ENCODE assay signal across 20 cellular contexts in the genomic region with DNA sequence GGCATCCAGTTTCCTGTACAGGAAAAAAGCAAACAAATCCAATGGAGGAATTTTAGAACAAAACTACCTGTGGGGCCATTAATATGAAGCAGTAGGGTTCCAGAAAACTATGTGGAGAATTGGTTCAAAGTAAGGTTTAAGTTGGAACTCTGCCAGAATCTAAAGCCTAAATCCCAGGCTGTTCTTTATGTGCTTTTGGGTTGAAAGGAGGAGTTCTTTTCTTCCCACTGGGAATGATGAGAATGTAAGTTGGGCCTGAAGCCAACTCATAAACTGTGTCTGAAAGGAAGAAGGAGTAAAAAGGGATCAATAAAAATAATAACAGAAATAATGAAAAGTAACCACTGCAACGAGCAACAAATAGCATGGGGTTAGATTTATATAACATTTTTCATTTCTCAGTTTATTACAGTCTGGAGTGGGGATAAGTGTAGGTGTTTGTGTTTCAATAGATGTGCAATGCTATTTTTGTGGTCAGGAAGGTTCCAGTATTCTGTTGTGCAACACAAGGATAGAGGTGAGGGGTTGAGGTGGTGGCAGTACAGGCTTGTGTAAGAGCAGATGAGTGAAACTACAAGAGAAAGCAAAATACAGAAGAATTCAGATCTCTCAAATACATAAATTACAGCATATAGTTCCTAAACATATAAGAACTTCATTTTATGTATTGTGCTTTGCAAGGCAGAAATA.
DNase-seq lines count a peak whose midpoint lies in the region; ATAC-seq and TF ChIP-seq lines count a peak whose summit lies in the region.
"Had no signal": no experiment of that assay in that cellular context is flagged by ENCODE, and none has a peak within 500 bp of the region (broad histone marks: within the 10 kb centered on the region; RNA-seq: fewer than 3 reads in every experiment).

No MANE protein-coding gene starts in this region.

- H3K9me3 ChIP-seq in HEK293 (ENCODE audit: control insufficient read depth, insufficient read depth, low read depth, low read length), result no peaks in the 10 kb centered on the region
- H3K9me3 ChIP-seq in PC-9 (ENCODE audit: insufficient read depth, low read depth), result no peaks in the 10 kb centered on the region; the same call in 1 of the 2 replicates
- H3K9me3 ChIP-seq: SJSA1 had no signal

- H3K4me2 ChIP-seq in PC-9, result peak overlapping the region; percentile 25

- DNase-seq in PC-9 (peak in 1 of 2 experiments; percentile 44), fibroblast of villous mesenchyme (ENCODE audit: low read depth) (peak; percentile 68), sciatic nerve (ENCODE audit: low spot score) (no peak)
- DNase-seq in activated CD4-positive, alpha-beta T cell treated with anti-CD3 and anti-CD28 coated beads, Interleukin-2, amount 10 ng/mL, durations not matched to agents 24 days and 14 days, result no peak
- DNase-seq in activated CD8-positive, alpha-beta memory T cell treated with anti-CD3 and anti-CD28 coated beads, Interleukin-2, amount 50 U/mL, for 4 hours, result no peak
- DNase-seq: ACHN; CD4-positive, alpha-beta T cell; DND-41; GF-D8; GOT3; HFFc6; NCI-H1417 treated with DMSO at 0.1 percent for 48 hours; NCI-H2029 treated with DMSO at 0.1 percent for 48 hours; NCI-H345; NCI-H526 treated with DMSO at 0.1 percent for 48 hours; NK-92 treated with Interleukin-12 subunit alpha and Interleukin-12 subunit beta, amount 100 ng/mL, for 24 hours had no signal

- intact Hi-C loops in PC-9 (cut with micrococcal nuclease; ENCODE audit: unreplicated experiment) (no loop called here), sciatic nerve (cut with DNase I) (no loop called here)
- intact Hi-C loops in activated CD4-positive, alpha-beta T cell treated with anti-CD3 and anti-CD28 coated beads, Interleukin-2, amount 10 ng/mL, durations not matched to agents 24 days and 14 days (cut with micrococcal nuclease), result no loop called here

- H3K4me3 ChIP-seq in HEK293 (ENCODE audit: low read depth, low read length) (no peak overlapping the region), PC-9 (no peak overlapping the region), fibroblast of villous mesenchyme (ENCODE audit: low read depth, low read length) (no peak overlapping the region)
- H3K4me3 ChIP-seq: SJSA1 had no signal

- H4K20me1 ChIP-seq in PC-9 (ENCODE audit: insufficient read depth), result no peaks in the 10 kb centered on the region

- H3K36me3 Mint-ChIP-seq in activated CD4-positive, alpha-beta T cell treated with anti-CD3 and anti-CD28 coated beads, Interleukin-2, amount 10 ng/mL, durations not matched to agents 24 days and 14 days (ENCODE audit: low read depth), result no peaks in the 10 kb centered on the region

- H3K36me3 ChIP-seq in HEK293 (ENCODE audit: control insufficient read depth in 2 of 2, insufficient read depth in 1 of 2, low read length in 2 of 2), result no peaks in the 10 kb centered on the region
- no peaks in the 10 kb centered on the region for H3K36me3 ChIP-seq in PC-9 (ENCODE audit: low read depth)
- H3K36me3 ChIP-seq: SJSA1 had no signal

- no peaks in the 10 kb centered on the region for H3K9me3 Mint-ChIP-seq in activated CD4-positive, alpha-beta T cell treated with anti-CD3 and anti-CD28 coated beads, Interleukin-2, amount 10 ng/mL, durations not matched to agents 24 days and 14 days
- H3K9me3 Mint-ChIP-seq: CD4-positive, alpha-beta T cell had no signal

- H3K4me1 ChIP-seq in HEK293 (ENCODE audit: control insufficient read depth, insufficient read depth, low read length) (no peaks in the 10 kb centered on the region), PC-9 (replicated peaks; ENCODE audit: insufficient read depth) (peaks cover 26% of the 10 kb centered on the region)
- H3K4me1 ChIP-seq: SJSA1 had no signal

- ATAC-seq in sciatic nerve (peak; percentile 67), GM21447 (IDR thresholded peaks at IDR 0.05; ENCODE audit: unreplicated experiment) (no peak)

- no peak for TF ChIP-seq CTCF in HEK293 (tag by site-specific recombination; IDR thresholded peaks at IDR 0.05)
- TF ChIP-seq CTCF in PC-9 (conservative IDR thresholded peaks at IDR 0.05), result no peak
- TF ChIP-seq CTCF in fibroblast of villous mesenchyme (IDR thresholded peaks at IDR 0.05; ENCODE audit: insufficient read depth, low read depth, low read length), result no peak

- H3K79me2 ChIP-seq in PC-9 (ENCODE audit: low read depth), result no peaks in the 10 kb centered on the region

- H3K4me1 Mint-ChIP-seq in activated CD4-positive, alpha-beta T cell treated with anti-CD3 and anti-CD28 coated beads, Interleukin-2, amount 10 ng/mL, durations not matched to agents 24 days and 14 days, result no peaks in the 10 kb centered on the region
- H3K4me1 Mint-ChIP-seq: B cell had no signal

- CTCF ChIA-PET in HEK293 (lab: Yijun Ruan, JAX), result interaction anchor here (1.4 kb wide), 1 partner anchor 35 kb away, joined by 4 read pairs; no protein-coding TSS in a partner anchor
- CTCF ChIA-PET in PC-9 (lab: Charles Lee), result no interaction called here

- H3K27me3 ChIP-seq in PC-9 (ENCODE audit: insufficient read depth, low read depth), result no peaks in the 10 kb centered on the region
- H3K27me3 ChIP-seq: SJSA1 had no signal

- H3K27ac ChIP-seq in HEK293 (ENCODE audit: extremely low read depth, low read depth, low read length) (no peak overlapping the region), PC-9 (0 out of 2 replicates have a peak overlapping the region, but pooled peaks have one; percentile 19)
- H3K27ac ChIP-seq: SJSA1 had no signal

- H3K9me2 ChIP-seq in PC-9 (ENCODE audit: insufficient read depth), result no peaks in the 10 kb centered on the region

- no TSS peak for BruUV-seq in PC-9 (replicated peaks; lab: Mats Ljungman, UMichigan)

- no peak overlapping the region for H2AFZ ChIP-seq in PC-9

- H3K27ac Mint-ChIP-seq in activated CD4-positive, alpha-beta T cell treated with anti-CD3 and anti-CD28 coated beads, Interleukin-2, amount 10 ng/mL, durations not matched to agents 24 days and 14 days, result no peak overlapping the region
- H3K27ac Mint-ChIP-seq: B cell; CD4-positive, alpha-beta T cell; HFFc6 had no signal

- no peak overlapping the region for H3K4me3 Mint-ChIP-seq in activated CD4-positive, alpha-beta T cell treated with anti-CD3 and anti-CD28 coated beads, Interleukin-2, amount 10 ng/mL, durations not matched to agents 24 days and 14 days
- H3K4me3 Mint-ChIP-seq: B cell; CD4-positive, alpha-beta T cell; HFFc6 had no signal

- H3F3A ChIP-seq in PC-9 (ENCODE audit: insufficient read depth, low read depth), result peaks cover 8% of the 10 kb centered on the region; the same call in 1 of the 2 replicates

- POLR2A ChIA-PET in HEK293 (lab: Yijun Ruan, JAX), result no interaction called here
- POLR2A ChIA-PET in PC-9 (lab: Charles Lee; ENCODE audit: unreplicated experiment), result no interaction called here

- peaks cover 4% of the 10 kb centered on the region for H3K27me3 Mint-ChIP-seq in activated CD4-positive, alpha-beta T cell treated with anti-CD3 and anti-CD28 coated beads, Interleukin-2, amount 10 ng/mL, durations not matched to agents 24 days and 14 days
- H3K27me3 Mint-ChIP-seq: B cell had no signal

TF ChIP-seq in HEK293, 187 proteins besides CTCF, POLR2A, EP300 and RAD21:
- TF ChIP-seq HOXD13 (CRISPR knock-in tag; IDR thresholded peaks at IDR 0.05; ENCODE audit: borderline replicate concordance) (peak; percentile 43; the same call in 1 of the 2 replicates), ZNF791 (tag by site-specific recombination; IDR thresholded peaks at IDR 0.05) (no peak)
